26 cellular contexts compared by ENCODE assay signal in genomic region chr15:27769652-27770051, GRCh38.
"Had no signal": no experiment of that assay in that cellular context is flagged by ENCODE, and none has a peak within 500 bp of the region (broad histone marks: within the 10 kb centered on the region; RNA-seq: fewer than 3 reads in every experiment).

No MANE protein-coding gene starts in this region.

- DNase-seq: activated CD4-positive, alpha-beta T cell treated with anti-CD3 and anti-CD28 coated beads for 4 hours; activated CD4-positive, alpha-beta T cell treated with anti-CD3 and anti-CD28 coated beads, Interleukin-2, amount 50 U/mL, for 1 hour; activated CD4-positive, alpha-beta T cell treated with anti-CD3 and anti-CD28 coated beads, Interleukin-2, amount 50 U/mL, for 48 hours; activated CD4-positive, CD25-positive, alpha-beta regulatory T cell; activated CD4-positive, CD25-positive, alpha-beta regulatory T cell treated with anti-CD3 and anti-CD28 coated beads, Interleukin-2, amount 50 U/mL, for 72 hours; activated CD8-positive, alpha-beta memory T cell treated with anti-CD3 and anti-CD28 coated beads for 24 hours; activated CD8-positive, alpha-beta T cell treated with anti-CD3 and anti-CD28 coated beads for 36 hours; activated effector memory CD4-positive, alpha-beta T cell treated with anti-CD3 and anti-CD28 coated beads, Interleukin-2, amount 50 U/mL, for 16 hours; activated naive CD4-positive, alpha-beta T cell treated with anti-CD3 and anti-CD28 coated beads for 36 hours; activated naive CD8-positive, alpha-beta T cell treated with anti-CD3 and anti-CD28 coated beads for 36 hours; activated naive CD8-positive, alpha-beta T cell treated with anti-CD3 and anti-CD28 coated beads, Interleukin-2, amount 50 U/mL, for 24 hours; activated T-cell treated with anti-CD3 and anti-CD28 coated beads, Interleukin-2, amount 50 U/mL, for 48 hours; adrenal gland; amygdala; central memory CD4-positive, alpha-beta T cell; cerebellar nuclear complex; colonic mucosa; effector memory CD4-positive, alpha-beta T cell; endodermal cell; erythroblast; esophagus squamous epithelium; T-helper 2 cell had no signal

- H3K27me3 ChIP-seq: adrenal gland, ascending aorta, breast epithelium, cardiac muscle cell, colonic mucosa, esophagus squamous epithelium, gastroesophageal sphincter had no signal

- H3K27ac ChIP-seq: adrenal gland, ascending aorta, breast epithelium, cardiac muscle cell, colonic mucosa, esophagus squamous epithelium, gastroesophageal sphincter had no signal

- H3K9me3 ChIP-seq: adrenal gland, ascending aorta, colonic mucosa had no signal

- H3K4me1 ChIP-seq: adrenal gland, ascending aorta, breast epithelium, colonic mucosa, esophagus squamous epithelium, gastroesophageal sphincter had no signal

- H3K4me3 ChIP-seq: adrenal gland, ascending aorta, breast epithelium, cardiac muscle cell, colonic mucosa, esophagus squamous epithelium, gastroesophageal sphincter had no signal

- H3K36me3 ChIP-seq: adrenal gland, ascending aorta, breast epithelium, cardiac muscle cell, colonic mucosa, esophagus squamous epithelium, gastroesophageal sphincter had no signal

- ATAC-seq: activated CD8-positive, alpha-beta T cell treated with anti-CD3 and anti-CD28 coated beads for 36 hours; activated naive CD8-positive, alpha-beta T cell treated with anti-CD3 and anti-CD28 coated beads, Interleukin-2, amount 50 U/mL, for 24 hours; gastroesophageal sphincter had no signal
